Comparison of ENCODE assay signal across 9 cellular contexts in genomic region chr16:84088695-84089395, GRCh38. TPM values are rescaled to one million over a fixed set of nuclear protein-coding genes. Genes with fewer than 3 reads are reported as not detected.
DNase-seq lines count a peak whose midpoint lies in the region; ATAC-seq and TF ChIP-seq lines count a peak whose summit lies in the region.
"Had no signal": no experiment of that assay in that cellular context is flagged by ENCODE, and none has a peak within 500 bp of the region (broad histone marks: within the 10 kb centered on the region; RNA-seq: fewer than 3 reads in every experiment).

No MANE protein-coding gene starts in this region.

- H3K9me3 ChIP-seq in OCI-LY7 (ENCODE audit: low read length): no peaks in the 10 kb centered on the region

- BruUV-seq in OCI-LY7 (replicated peaks; lab: Mats Ljungman, UMichigan): no TSS peak

- ATAC-seq in GM18868 (IDR thresholded peaks at IDR 0.05; ENCODE audit: unreplicated experiment) (peak; percentile 93), HG02870 (IDR thresholded peaks at IDR 0.05; ENCODE audit: unreplicated experiment) (peak; percentile 75), sciatic nerve (no peak)

- peak; percentile 64 for TF ChIP-seq CTCF in OCI-LY7 (conservative IDR thresholded peaks at IDR 0.05; ENCODE audit: low read length)

- 0 out of 2 replicates have a peak, but pooled peaks cover 3% of the 10 kb centered on the region for H4K20me1 ChIP-seq in OCI-LY7 (ENCODE audit: insufficient read depth, low read length)

- H3K4me1 ChIP-seq in OCI-LY7 (ENCODE audit: insufficient read depth, low read length, poor library complexity, severe bottlenecking): peaks cover 67% of the 10 kb centered on the region

- H3K79me2 ChIP-seq in OCI-LY7 (ENCODE audit: insufficient read depth, low read depth, low read length): no peaks in the 10 kb centered on the region

- H3K27me3 Mint-ChIP-seq in activated naive CD8-positive, alpha-beta T cell: no peaks in the 10 kb centered on the region

- no peak overlapping the region for H2AFZ ChIP-seq in OCI-LY7 (ENCODE audit: low read length)

- no peaks in the 10 kb centered on the region for H3K9me2 ChIP-seq in OCI-LY7 (ENCODE audit: insufficient read depth, low read length)

- H3K9me3 Mint-ChIP-seq in activated naive CD8-positive, alpha-beta T cell (ENCODE audit: low read depth): no peaks in the 10 kb centered on the region

- peak overlapping the region; percentile 66 for H3K27ac ChIP-seq in OCI-LY7 (ENCODE audit: low read depth, low read length, poor library complexity, severe bottlenecking)
- H3K27ac ChIP-seq: SK-N-MC had no signal

- H3K4me2 ChIP-seq in OCI-LY7 (ENCODE audit: low read length): peak overlapping the region; percentile 63

- H3K4me3 Mint-ChIP-seq in activated naive CD8-positive, alpha-beta T cell: no peak overlapping the region

- H3K36me3 ChIP-seq in OCI-LY7 (ENCODE audit: insufficient read depth, low read length): peaks cover 89% of the 10 kb centered on the region

- peaks cover 15% of the 10 kb centered on the region for H3K36me3 Mint-ChIP-seq in activated naive CD8-positive, alpha-beta T cell

- POLR2A ChIA-PET in OCI-LY7 (lab: Charles Lee): interaction anchor here (1.0 to 2.1 kb wide), 2 partner anchors 24 to 75 kb away, joined by 3 to 7 read pairs; no protein-coding TSS in a partner anchor

- DNase-seq in OCI-LY7 (ENCODE audit: low spot score) (peak; percentile 76), sciatic nerve (ENCODE audit: low spot score) (no peak), SKM-1 (lab: John Stamatoyannopoulos, UW; ENCODE audit: unreplicated experiment) (no peak), NCI-H187 (lab: John Stamatoyannopoulos, UW) (no peak)
- DNase-seq in stimulated activated CD4-positive, alpha-beta T cell treated with anti-CD3 and anti-CD28 coated beads, Interleukin-12 subunit alpha, Interleukin-12 subunit beta, amount 100 ng/mL, for 24 hours (ENCODE audit: low read depth in 2 of 2): peak; percentile 5 to 35

- H3K27ac Mint-ChIP-seq in activated naive CD8-positive, alpha-beta T cell: peak overlapping the region; percentile 13

- intact Hi-C loops in OCI-LY7 (cut with micrococcal nuclease; ENCODE audit: unreplicated experiment) (loop anchor here (1.0 kb wide), 1 partner anchor 86 kb away; no protein-coding TSS in a partner anchor), sciatic nerve (cut with DNase I) (loop anchor here (10.0 kb wide), 1 partner anchor 96 kb away; the partner anchor contains the start of gene TAF1C)

- CTCF ChIA-PET in OCI-LY7 (lab: Charles Lee; ENCODE audit: unreplicated experiment): interaction anchor here (0.6 kb wide), 1 partner anchor 98 kb away, joined by 4 read pairs; the partner anchor contains the start of gene TAF1C

- no peak overlapping the region for H3K4me3 ChIP-seq in OCI-LY7 (ENCODE audit: low read depth, low read length, poor library complexity, severe bottlenecking)
- H3K4me3 ChIP-seq: SK-N-MC had no signal

- peaks cover 41% of the 10 kb centered on the region for H3K4me1 Mint-ChIP-seq in activated naive CD8-positive, alpha-beta T cell (ENCODE audit: low read depth)

RNA-seq across cellular contexts. Expression of gene MBTPS1, which starts 27.9 kb away (rescaled TPM):
- total RNA-seq in OCI-LY7 (2014; rRNA removed; shearing (Covaris generic)): 39.4 and 49.6 TPM in 2 replicates
- 65.2 and 71.8 TPM in 2 replicates for total RNA-seq in OCI-LY7 (2022)
- 91.1 TPM for total RNA-seq in sciatic nerve

RNA-seq across cellular contexts. Expression of gene SLC38A8, which starts 46.2 kb away (rescaled TPM):
- not detected in 2 replicates for total RNA-seq in OCI-LY7 (2014; rRNA removed; shearing (Covaris generic))
- total RNA-seq in OCI-LY7 (2022) (not detected in 2 replicates), sciatic nerve (not detected)

RNA-seq across cellular contexts. Expression of gene HSDL1, which starts 56.1 kb away (rescaled TPM):
- total RNA-seq in OCI-LY7 (2014; rRNA removed; shearing (Covaris generic)): 15.4 and 16.3 TPM in 2 replicates
- total RNA-seq in OCI-LY7 (2022) (25.1 and 26.9 TPM in 2 replicates), sciatic nerve (31.3 TPM)

RNA-seq across cellular contexts. Expression of gene DNAAF1, which starts 56.3 kb away (rescaled TPM):
- 0.08 TPM in 1 of 2 replicates, not detected in the other for total RNA-seq in OCI-LY7 (2014; rRNA removed; shearing (Covaris generic))
- total RNA-seq in OCI-LY7 (2022): 0.24 and 0.34 TPM in 2 replicates
- 1.4 TPM for total RNA-seq in sciatic nerve

Comparison
In these comparisons a context has a peak if more than half of its experiments do, and no peak if none do; other contexts are left out.
1. DNase-seq: peak in OCI-LY7 (single experiment) and stimulated activated CD4-positive, alpha-beta T cell treated with anti-CD3 and anti-CD28 coated beads, Interleukin-12 subunit alpha, Interleukin-12 subunit beta, amount 100 ng/mL, for 24 hours (2 of 2); none in sciatic nerve (single experiment), SKM-1 (single experiment) and NCI-H187 (0 of 2).